25 cellular contexts compared by ENCODE assay signal in genomic region chr1:48251323-48251722, GRCh38. TPM values are rescaled to one million over a fixed set of nuclear protein-coding genes. Genes with fewer than 3 reads are reported as not detected.
"Had no signal": no experiment of that assay in that cellular context is flagged by ENCODE, and none has a peak within 500 bp of the region (broad histone marks: within the 10 kb centered on the region; RNA-seq: fewer than 3 reads in every experiment).

No MANE protein-coding gene starts in this region.

- H3K36me3 ChIP-seq: ascending aorta had no signal

- H3K27ac ChIP-seq: ascending aorta, body of pancreas, KMS-11, PC-9 had no signal

- H3K9ac ChIP-seq: KMS-11 had no signal

- H3K36me3 Mint-ChIP-seq: activated naive CD4-positive, alpha-beta T cell treated with anti-CD3 and anti-CD28 coated beads, Interleukin-2, amount 50 U/mL, for 72 hours had no signal

- H2AFZ ChIP-seq: PC-9 had no signal

- H3K9me3 Mint-ChIP-seq: activated naive CD4-positive, alpha-beta T cell treated with anti-CD3 and anti-CD28 coated beads, Interleukin-2, amount 50 U/mL, for 72 hours; activated naive CD8-positive, alpha-beta T cell treated with anti-CD3 and anti-CD28 coated beads, Interleukin-2, amount 50 U/mL, for 24 hours had no signal

- H3K4me2 ChIP-seq: KMS-11, PC-9 had no signal

- H3K4me3 Mint-ChIP-seq: activated CD8-positive, alpha-beta T cell treated with anti-CD3 and anti-CD28 coated beads, Interleukin-2, amount 10 ng/mL, durations not matched to agents 7 days and 5 days; activated naive CD8-positive, alpha-beta T cell treated with anti-CD3 and anti-CD28 coated beads, Interleukin-2, amount 50 U/mL, for 24 hours; T-helper 17 cell had no signal

- H3K27ac Mint-ChIP-seq: activated CD8-positive, alpha-beta T cell treated with anti-CD3 and anti-CD28 coated beads, Interleukin-2, amount 10 ng/mL, durations not matched to agents 7 days and 5 days; activated naive CD4-positive, alpha-beta T cell treated with anti-CD3 and anti-CD28 coated beads, Interleukin-2, amount 50 U/mL, for 72 hours; activated naive CD8-positive, alpha-beta T cell treated with anti-CD3 and anti-CD28 coated beads, Interleukin-2, amount 50 U/mL, for 24 hours; T-helper 17 cell had no signal

- DNase-seq: activated CD4-positive, alpha-beta T cell treated with anti-CD3 and anti-CD28 coated beads for 4 hours; activated CD8-positive, alpha-beta memory T cell treated with anti-CD3 and anti-CD28 coated beads, Interleukin-2, amount 50 U/mL, for 48 hours; activated CD8-positive, alpha-beta T cell treated with anti-CD3 and anti-CD28 coated beads, Interleukin-2, amount 10 ng/mL, durations not matched to agents 7 days and 5 days; activated effector memory CD4-positive, alpha-beta T cell treated with Interleukin-2 at 50 U/mL for 16 hours; activated naive CD4-positive, alpha-beta T cell; activated naive CD8-positive, alpha-beta T cell treated with anti-CD3 and anti-CD28 coated beads, Interleukin-2, amount 50 U/mL, for 24 hours; activated T-cell treated with anti-CD3 and anti-CD28 coated beads, Interleukin-2, amount 50 U/mL, for 1 hour; amniotic stem cell; body of pancreas; central memory CD4-positive, alpha-beta T cell; MM.1S; NCI-H1436; NCI-H1694 treated with DMSO at 0.1 percent for 48 hours; NCI-H446; PC-9; SIG-M5; T-helper 17 cell; T-helper 9 cell had no signal

- FAIRE-seq: bronchial epithelial cell, TTC549 had no signal

- H3K9me3 ChIP-seq: ascending aorta, body of pancreas had no signal

- H3K4me1 Mint-ChIP-seq: activated naive CD8-positive, alpha-beta T cell treated with anti-CD3 and anti-CD28 coated beads, Interleukin-2, amount 50 U/mL, for 24 hours; T-helper 17 cell had no signal

- H3K4me3 ChIP-seq: ascending aorta, body of pancreas, PC-9 had no signal

- ATAC-seq: activated CD8-positive, alpha-beta T cell treated with anti-CD3 and anti-CD28 coated beads, Interleukin-2, amount 10 ng/mL, durations not matched to agents 7 days and 5 days; activated naive CD4-positive, alpha-beta T cell treated with anti-CD3 and anti-CD28 coated beads, Interleukin-2, amount 50 U/mL, for 72 hours; activated naive CD8-positive, alpha-beta T cell treated with anti-CD3 and anti-CD28 coated beads, Interleukin-2, amount 50 U/mL, for 24 hours; body of pancreas; T-helper 17 cell had no signal

- H3K27me3 ChIP-seq: ascending aorta, body of pancreas had no signal

- H3K4me1 ChIP-seq: ascending aorta had no signal

RNA-seq across cellular contexts. Expression of gene SLC5A9, which starts 28.8 kb away (rescaled TPM):
- total RNA-seq: activated CD8-positive, alpha-beta T cell treated with anti-CD3 and anti-CD28 coated beads, Interleukin-2, amount 10 ng/mL, durations not matched to agents 7 days and 5 days; activated naive CD4-positive, alpha-beta T cell treated with anti-CD3 and anti-CD28 coated beads, Interleukin-2, amount 50 U/mL, for 72 hours; bronchial epithelial cell; chondrocyte; PC-9; RPMI7951; T-helper 17 cell had no signal
